1 cellular context compared by ENCODE assay signal in the genomic region with DNA sequence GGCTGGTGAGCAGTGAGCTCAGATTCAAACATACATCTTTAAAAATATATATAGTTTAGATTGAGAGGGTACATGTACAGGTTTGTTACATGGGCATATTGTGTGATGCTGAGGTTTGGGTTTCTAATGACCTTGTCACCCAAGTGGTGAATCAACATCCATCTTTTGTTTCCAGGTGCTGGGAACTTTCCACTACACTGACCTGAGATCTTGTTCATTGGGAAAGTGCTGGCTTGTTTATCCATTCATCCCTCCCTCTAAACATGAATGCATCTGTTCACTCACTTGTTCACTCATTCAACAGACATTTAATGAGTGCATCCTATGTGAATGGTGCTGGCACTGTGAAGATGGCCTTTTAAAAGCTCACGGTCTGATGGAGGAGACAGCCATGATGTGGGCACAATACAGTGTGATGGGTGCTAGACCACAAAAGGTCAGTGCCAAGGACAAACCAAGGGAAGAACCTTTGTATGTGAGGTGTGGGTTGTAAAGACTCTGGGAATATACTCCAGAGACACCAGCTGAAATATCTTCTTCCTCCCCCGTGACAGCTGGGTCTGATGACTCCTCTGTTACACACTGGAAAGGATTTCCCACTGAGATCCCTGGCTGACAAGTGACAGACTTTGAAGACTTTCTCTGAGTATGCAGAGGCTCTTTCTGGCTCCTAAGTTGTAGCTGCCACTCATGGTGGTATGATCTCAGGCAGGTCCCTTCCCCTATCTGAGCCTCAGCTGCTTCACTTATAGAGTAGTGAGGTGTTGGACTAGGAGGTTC.
TF ChIP-seq lines count a peak whose summit lies in the region.

No MANE protein-coding gene starts in this region.

TF ChIP-seq in IMR-90, 13 proteins besides CTCF, POLR2A, EP300 and RAD21:
- TF ChIP-seq NFE2L2 (IDR thresholded peaks at IDR 0.05; ENCODE audit: low read depth, low read length) (no peak), MXI1 (IDR thresholded peaks at IDR 0.05; ENCODE audit: borderline replicate concordance, low read depth, low read length) (no peak), MAFK (IDR thresholded peaks at IDR 0.05; ENCODE audit: low read depth, low read length) (no peak), FOS (IDR thresholded peaks at IDR 0.05; ENCODE audit: low read depth, low read length) (no peak), BHLHE40 (IDR thresholded peaks at IDR 0.05; ENCODE audit: low read depth, low read length) (no peak), RFX5 (IDR thresholded peaks at IDR 0.05; ENCODE audit: low read depth, low read length) (no peak), MAZ (IDR thresholded peaks at IDR 0.05; ENCODE audit: borderline replicate concordance, low read depth, low read length) (no peak), SMC3 (IDR thresholded peaks at IDR 0.05; ENCODE audit: low read depth, low read length) (no peak), RCOR1 (IDR thresholded peaks at IDR 0.05; ENCODE audit: insufficient replicate concordance, low read length) (no peak), CHD1 (IDR thresholded peaks at IDR 0.05; ENCODE audit: low read depth, low read length) (no peak), CEBPB (IDR thresholded peaks at IDR 0.05; ENCODE audit: low read depth, low read length) (no peak)
- TF ChIP-seq, protein P1, sequence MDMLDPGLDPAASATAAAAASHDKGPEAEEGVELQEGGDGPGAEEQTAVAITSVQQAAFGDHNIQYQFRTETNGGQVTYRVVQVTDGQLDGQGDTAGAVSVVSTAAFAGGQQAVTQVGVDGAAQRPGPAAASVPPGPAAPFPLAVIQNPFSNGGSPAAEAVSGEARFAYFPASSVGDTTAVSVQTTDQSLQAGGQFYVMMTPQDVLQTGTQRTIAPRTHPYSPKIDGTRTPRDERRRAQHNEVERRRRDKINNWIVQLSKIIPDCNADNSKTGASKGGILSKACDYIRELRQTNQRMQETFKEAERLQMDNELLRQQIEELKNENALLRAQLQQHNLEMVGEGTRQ (IDR thresholded peaks at IDR 0.05; ENCODE audit: low read depth, low read length) = no peak
- TF ChIP-seq, protein P2, sequence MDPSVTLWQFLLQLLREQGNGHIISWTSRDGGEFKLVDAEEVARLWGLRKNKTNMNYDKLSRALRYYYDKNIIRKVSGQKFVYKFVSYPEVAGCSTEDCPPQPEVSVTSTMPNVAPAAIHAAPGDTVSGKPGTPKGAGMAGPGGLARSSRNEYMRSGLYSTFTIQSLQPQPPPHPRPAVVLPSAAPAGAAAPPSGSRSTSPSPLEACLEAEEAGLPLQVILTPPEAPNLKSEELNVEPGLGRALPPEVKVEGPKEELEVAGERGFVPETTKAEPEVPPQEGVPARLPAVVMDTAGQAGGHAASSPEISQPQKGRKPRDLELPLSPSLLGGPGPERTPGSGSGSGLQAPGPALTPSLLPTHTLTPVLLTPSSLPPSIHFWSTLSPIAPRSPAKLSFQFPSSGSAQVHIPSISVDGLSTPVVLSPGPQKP (IDR thresholded peaks at IDR 0.05; ENCODE audit: borderline replicate concordance, low read depth, low read length) = no peak
